ENCODE assay signal across 26 cellular contexts in genomic region chr12:109703684-109704083, GRCh38.
"Had no signal": no experiment of that assay in that cellular context is flagged by ENCODE, and none has a peak within 500 bp of the region (broad histone marks: within the 10 kb centered on the region; RNA-seq: fewer than 3 reads in every experiment).

No MANE protein-coding gene starts in this region.

- H3K4me1 Mint-ChIP-seq: naive B cell; natural killer cell; stimulated activated naive B cell treated with anti-CD40 and anti-IgM and Interleukin-4, amounts not matched to agents 10 μg/mL and 1 μg/mL and 100 μg/mL, for 72 hours had no signal

- H3K36me3 Mint-ChIP-seq: mesothelial cell of epicardium; naive B cell; natural killer cell; neural progenitor cell; stimulated activated naive B cell treated with anti-CD40 and anti-IgM and Interleukin-4, amounts not matched to agents 10 μg/mL and 1 μg/mL and 100 μg/mL, for 72 hours had no signal

- H3K4me1 ChIP-seq: left ventricle myocardium inferior, prostate gland, sigmoid colon, thyroid gland, upper lobe of left lung had no signal

- H3K9me3 ChIP-seq: left ventricle myocardium inferior, pancreas, prostate gland, sigmoid colon, stomach, testis, thyroid gland, transverse colon, upper lobe of left lung had no signal

- H3K27ac Mint-ChIP-seq: mesothelial cell of epicardium; naive B cell; natural killer cell; nephron progenitor cell; neural progenitor cell; stimulated activated naive B cell treated with anti-CD40 and anti-IgM and Interleukin-4, amounts not matched to agents 10 μg/mL and 1 μg/mL and 100 μg/mL, for 72 hours had no signal

- H3K36me3 ChIP-seq: left ventricle myocardium inferior, neural progenitor cell, pancreas, prostate gland, sigmoid colon, stomach, thyroid gland, transverse colon, upper lobe of left lung had no signal

- H2AFZ ChIP-seq: neural progenitor cell had no signal

- H3K27ac ChIP-seq: left ventricle myocardium inferior, neural progenitor cell, pancreas, prostate gland, sigmoid colon, stomach, testis, thyroid gland, transverse colon, upper lobe of left lung had no signal

- H3K9me3 Mint-ChIP-seq: mesothelial cell of epicardium; naive B cell; natural killer cell; nephron progenitor cell; neural progenitor cell; stimulated activated naive B cell treated with anti-CD40 and anti-IgM and Interleukin-4, amounts not matched to agents 10 μg/mL and 1 μg/mL and 100 μg/mL, for 72 hours had no signal

- DNase-seq: hippocampal formation; left ventricle myocardium inferior; mesendoderm; naive B cell; natural killer cell; nephron progenitor cell; pancreas; retina; right cardiac atrium; sigmoid colon; small intestine; stimulated activated CD4-positive, alpha-beta T cell treated with anti-CD3 and anti-CD28 coated beads, Interleukin-1b, Interleukin-23, amount 100 ng/mL, for 48 hours; stimulated activated CD4-positive, alpha-beta T cell treated with anti-CD3 and anti-CD28 coated beads, Interleukin-2, amount 100 ng/mL, for 48 hours; stimulated activated CD4-positive, alpha-beta T cell treated with anti-CD3 and anti-CD28 coated beads, Interleukin-4, amount 100 ng/mL, for 4 hours; stimulated activated CD8-positive, alpha-beta memory T cell treated with anti-CD3 and anti-CD28 coated beads, Interleukin-4, amount 100 ng/mL, for 48 hours; stimulated activated naive B cell treated with anti-CD40 and anti-IgM and Interleukin-4, amounts not matched to agents 10 μg/mL and 1 μg/mL and 100 μg/mL, for 72 hours; stimulated activated naive CD8-positive, alpha-beta T cell treated with anti-CD3 and anti-CD28 coated beads, Interleukin-15, Interleukin-2, amounts not matched to agents 100 U/mL and 50 U/mL, for 24 hours; stomach; testis; thyroid gland; transverse colon; upper lobe of left lung had no signal

- H3K4me2 ChIP-seq: neural progenitor cell had no signal

- H3K27me3 ChIP-seq: neural progenitor cell, pancreas, testis, thyroid gland, transverse colon, upper lobe of left lung had no signal

- H3K4me3 ChIP-seq: left ventricle myocardium inferior, lung, neural progenitor cell, pancreas, prostate gland, sigmoid colon, stomach, testis, thyroid gland, transverse colon, upper lobe of left lung had no signal

- ATAC-seq: natural killer cell; pancreas; right cardiac atrium; stimulated activated naive B cell treated with anti-CD40 and anti-IgM and Interleukin-4, amounts not matched to agents 10 μg/mL and 1 μg/mL and 100 μg/mL, for 72 hours; stimulated activated naive CD8-positive, alpha-beta T cell treated with anti-CD3 and anti-CD28 coated beads, Interleukin-15, Interleukin-2, amounts not matched to agents 100 U/mL and 50 U/mL, for 24 hours had no signal

- H3K4me3 Mint-ChIP-seq: mesothelial cell of epicardium; natural killer cell; nephron progenitor cell; neural progenitor cell; stimulated activated naive B cell treated with anti-CD40 and anti-IgM and Interleukin-4, amounts not matched to agents 10 μg/mL and 1 μg/mL and 100 μg/mL, for 72 hours had no signal
